8 cellular contexts compared by ENCODE assay signal in genomic region chr16:27426423-27427408, GRCh38. TPM values are rescaled to one million over a fixed set of nuclear protein-coding genes. Genes with fewer than 3 reads are reported as not detected.
DNase-seq lines count a peak whose midpoint lies in the region; ATAC-seq and TF ChIP-seq lines count a peak whose summit lies in the region.

No MANE protein-coding gene starts in this region.

- H3K9me3 Mint-ChIP-seq in activated naive CD4-positive, alpha-beta T cell treated with anti-CD3 and anti-CD28 coated beads for 36 hours: peaks cover 4% of the 10 kb centered on the region

- TF ChIP-seq CTCF in GM20000 (IDR thresholded peaks at IDR 0.05; ENCODE audit: extremely low read depth, missing control alignments): no peak
- TF ChIP-seq CTCF in kidney epithelial cell (IDR thresholded peaks at IDR 0.05; ENCODE audit: insufficient read depth, low read length, poor library complexity, severe bottlenecking): no peak
- TF ChIP-seq CTCF in WERI-Rb-1 (IDR thresholded peaks at IDR 0.05; ENCODE audit: low read depth, low read length): no peak

- CTCF ChIA-PET in activated naive CD4-positive, alpha-beta T cell treated with anti-CD3 and anti-CD28 coated beads for 36 hours (lab: Charles Lee): interaction anchor here (1.0 to 1.9 kb wide), 4 partner anchors 26 to 258 kb away, joined by 3 to 5 read pairs (median 4); no protein-coding TSS in a partner anchor

- H3K9me3 ChIP-seq in WERI-Rb-1 (ENCODE audit: severe bottlenecking): peaks cover 15% of the 10 kb centered on the region

- H3K4me3 ChIP-seq in kidney epithelial cell (ENCODE audit: low read depth, low read length): no peak overlapping the region
- H3K4me3 ChIP-seq in WERI-Rb-1 (ENCODE audit: low read depth, low read length): no peak overlapping the region

- DNase-seq in GDM1 (lab: John Stamatoyannopoulos, UW) (peak; percentile 52), GM20000 (ENCODE audit: low spot score) (peak; percentile 76), SHP77 treated with DMSO at 0.1 percent for 48 hours (lab: John Stamatoyannopoulos, UW) (peak; percentile 74), kidney epithelial cell (ENCODE audit: low read depth) (peak; percentile 94), WERI-Rb-1 (no peak)
- DNase-seq in activated naive CD4-positive, alpha-beta T cell treated with anti-CD3 and anti-CD28 coated beads for 36 hours: peak; percentile 94
- peak; percentile 72 to 74 for DNase-seq in stimulated activated CD8-positive, alpha-beta memory T cell treated with anti-CD3 and anti-CD28 coated beads, Interleukin-7, amount 100 ng/mL, for 4 hours (ENCODE audit: low read depth in 2 of 2)

- H3K4me1 Mint-ChIP-seq in activated naive CD4-positive, alpha-beta T cell treated with anti-CD3 and anti-CD28 coated beads for 36 hours (ENCODE audit: low read depth): peaks cover 83% of the 10 kb centered on the region

- intact Hi-C loops in activated naive CD4-positive, alpha-beta T cell treated with anti-CD3 and anti-CD28 coated beads for 36 hours (cut with micrococcal nuclease): loop anchor here (1.0 to 2.0 kb wide), 3 partner anchors 9 to 24 kb away; no protein-coding TSS in a partner anchor

- peak overlapping the region; percentile 29 for H3K4me3 Mint-ChIP-seq in activated naive CD4-positive, alpha-beta T cell treated with anti-CD3 and anti-CD28 coated beads for 36 hours

- ATAC-seq in HG03520 (IDR thresholded peaks at IDR 0.05; ENCODE audit: unreplicated experiment): peak; percentile 80

- no peaks in the 10 kb centered on the region for H3K27me3 Mint-ChIP-seq in activated naive CD4-positive, alpha-beta T cell treated with anti-CD3 and anti-CD28 coated beads for 36 hours (ENCODE audit: low read depth)

- H3K36me3 ChIP-seq in kidney epithelial cell (ENCODE audit: control insufficient read depth, insufficient read depth, low read length) (no peaks in the 10 kb centered on the region), WERI-Rb-1 (no peaks in the 10 kb centered on the region)

- H3K27ac Mint-ChIP-seq in activated naive CD4-positive, alpha-beta T cell treated with anti-CD3 and anti-CD28 coated beads for 36 hours: peak overlapping the region; percentile 92

- peaks cover 87% of the 10 kb centered on the region for H3K36me3 Mint-ChIP-seq in activated naive CD4-positive, alpha-beta T cell treated with anti-CD3 and anti-CD28 coated beads for 36 hours (ENCODE audit: low read depth)

- H3K27ac ChIP-seq in WERI-Rb-1: no peak overlapping the region

- H3K27me3 ChIP-seq in kidney epithelial cell (ENCODE audit: control insufficient read depth, insufficient read depth, low read length) (no peaks in the 10 kb centered on the region), WERI-Rb-1 (ENCODE audit: insufficient read depth, low read depth, severe bottlenecking) (no peaks in the 10 kb centered on the region)

RNA-seq across cellular contexts. Expression of gene IL21R, which starts 24.7 kb away (rescaled TPM):
- total RNA-seq in activated naive CD4-positive, alpha-beta T cell treated with anti-CD3 and anti-CD28 coated beads for 36 hours: 10 to 100 TPM; 93.8 to 99.2 TPM
- 1.1 and 1.6 TPM in 2 replicates for total RNA-seq in kidney epithelial cell

Comparison
In these comparisons a context has a peak if more than half of its experiments do, and no peak if none do; other contexts are left out.
1. RNA of gene IL21R, which starts 24.7 kb away (total RNA-seq): 93.8 to 99.2 TPM in activated naive CD4-positive, alpha-beta T cell treated with anti-CD3 and anti-CD28 coated beads for 36 hours; 1.1 to 1.6 TPM in kidney epithelial cell; every median in the first group is over 10 times any median in the second.